8 cellular contexts compared by ENCODE assay signal in genomic region chr1:224733021-224733911, GRCh38.
DNase-seq lines count a peak whose midpoint lies in the region; ATAC-seq lines count a peak whose summit lies in the region.

No MANE protein-coding gene starts in this region.

- no peak overlapping the region for H3K27ac ChIP-seq in mesenchymal stem cell (ENCODE audit: low read length, poor library complexity, severe bottlenecking)

- peak overlapping the region; percentile 32 for H4K8ac ChIP-seq in mesenchymal stem cell (ENCODE audit: low read length)

- peak overlapping the region in 1 of 2 experiments; percentile 75 for H2BK12ac ChIP-seq in mesenchymal stem cell (ENCODE audit: low read length in 2 of 2)

- peak; percentile 60 for DNase-seq in AG20443 (ENCODE audit: low spot score)
- peak; percentile 70 for DNase-seq in SW480 (ENCODE audit: low spot score)
- DNase-seq in mesenchymal stem cell, result peak; percentile 78
- DNase-seq in GF-D8 (lab: John Stamatoyannopoulos, UW), result no peak
- DNase-seq in activated CD8-positive, alpha-beta T cell treated with anti-CD3 and anti-CD28 coated beads, Interleukin-2, amount 10 ng/mL, durations not matched to agents 7 days and 5 days, result no peak
- no peak for DNase-seq in amygdala (lab: John Stamatoyannopoulos, UW)

- CTCF ChIA-PET in activated CD8-positive, alpha-beta T cell treated with anti-CD3 and anti-CD28 coated beads, Interleukin-2, amount 10 ng/mL, durations not matched to agents 7 days and 5 days (lab: Charles Lee), result no interaction called here

- no peaks in the 10 kb centered on the region for H3K27me3 ChIP-seq in mesenchymal stem cell (ENCODE audit: control insufficient read depth in 1 of 2, insufficient read depth in 1 of 2, low read length in 2 of 2)

- no peak overlapping the region for H3K4me3 ChIP-seq in mesenchymal stem cell (ENCODE audit: insufficient read depth in 1 of 2, low read depth in 1 of 2, low read length in 2 of 2)

- H3K9ac ChIP-seq in mesenchymal stem cell (ENCODE audit: low read length), result peak overlapping the region; percentile 57

- no peak overlapping the region for H2AK5ac ChIP-seq in mesenchymal stem cell (ENCODE audit: low read length, severe bottlenecking)

- H3K4ac ChIP-seq in mesenchymal stem cell (ENCODE audit: low read depth in 1 of 2, low read length in 2 of 2), result peak overlapping the region in 1 of 2 experiments; percentile 42

- no peak overlapping the region for H3K4me3 Mint-ChIP-seq in activated CD8-positive, alpha-beta T cell treated with anti-CD3 and anti-CD28 coated beads, Interleukin-2, amount 10 ng/mL, durations not matched to agents 7 days and 5 days

- H2BK120ac ChIP-seq in mesenchymal stem cell (ENCODE audit: low read depth, low read length), result peak overlapping the region; percentile 29

- peaks cover 24% of the 10 kb centered on the region for H3K4me1 Mint-ChIP-seq in activated CD8-positive, alpha-beta T cell treated with anti-CD3 and anti-CD28 coated beads, Interleukin-2, amount 10 ng/mL, durations not matched to agents 7 days and 5 days (ENCODE audit: low read depth)

- ATAC-seq in GM19025 (IDR thresholded peaks at IDR 0.05; ENCODE audit: low read depth, unreplicated experiment) (peak; percentile 66), HG03103 (IDR thresholded peaks at IDR 0.05; ENCODE audit: low read depth, unreplicated experiment) (peak; percentile 39)
- ATAC-seq in activated CD8-positive, alpha-beta T cell treated with anti-CD3 and anti-CD28 coated beads, Interleukin-2, amount 10 ng/mL, durations not matched to agents 7 days and 5 days, result no peak

- peak overlapping the region; percentile 70 to 71 for H3K18ac ChIP-seq in mesenchymal stem cell (ENCODE audit: low read depth in 1 of 2, low read length in 2 of 2)

- H3K23ac ChIP-seq in mesenchymal stem cell (ENCODE audit: low read length in 2 of 2), result no peak overlapping the region

- H3K9me3 Mint-ChIP-seq in activated CD8-positive, alpha-beta T cell treated with anti-CD3 and anti-CD28 coated beads, Interleukin-2, amount 10 ng/mL, durations not matched to agents 7 days and 5 days (ENCODE audit: insufficient read depth), result no peaks in the 10 kb centered on the region

- H3K4me2 ChIP-seq in mesenchymal stem cell (ENCODE audit: low read length, poor library complexity, severe bottlenecking), result no peak overlapping the region

- H3K27ac Mint-ChIP-seq in activated CD8-positive, alpha-beta T cell treated with anti-CD3 and anti-CD28 coated beads, Interleukin-2, amount 10 ng/mL, durations not matched to agents 7 days and 5 days, result no peak overlapping the region

- no peak overlapping the region for H2BK5ac ChIP-seq in mesenchymal stem cell (ENCODE audit: low read depth, low read length, poor library complexity, severe bottlenecking)

- H3K79me1 ChIP-seq in mesenchymal stem cell (replicated peaks; ENCODE audit: low read length, poor library complexity, severe bottlenecking), result peaks cover 8% of the 10 kb centered on the region

- H3K36me3 ChIP-seq in mesenchymal stem cell (ENCODE audit: control insufficient read depth in 1 of 2, insufficient read depth in 2 of 2, low read depth in 1 of 2, low read length in 2 of 2), result peaks cover 26 to 80% of the 10 kb centered on the region in 2 experiments

- no peak overlapping the region for H2BK15ac ChIP-seq in mesenchymal stem cell (ENCODE audit: low read depth, poor library complexity, severe bottlenecking)

- H3K9me3 ChIP-seq in mesenchymal stem cell (ENCODE audit: control insufficient read depth, low read length), result no peaks in the 10 kb centered on the region

- H2AFZ ChIP-seq in mesenchymal stem cell (ENCODE audit: low read depth, low read length), result no peak overlapping the region

- WGBS in mesenchymal stem cell, result 39% methylated on average over 12 of the region's 12 CpGs

- peaks cover 8% of the 10 kb centered on the region for H3K4me1 ChIP-seq in mesenchymal stem cell (ENCODE audit: control insufficient read depth, insufficient read depth, low read depth, low read length)

- H4K91ac ChIP-seq in mesenchymal stem cell (ENCODE audit: low read length), result peak overlapping the region; percentile 28

- H3K14ac ChIP-seq in mesenchymal stem cell (ENCODE audit: low read length in 2 of 2), result no peak overlapping the region

- no peaks in the 10 kb centered on the region for H3K36me3 Mint-ChIP-seq in activated CD8-positive, alpha-beta T cell treated with anti-CD3 and anti-CD28 coated beads, Interleukin-2, amount 10 ng/mL, durations not matched to agents 7 days and 5 days (ENCODE audit: low read depth)

- POLR2A ChIA-PET in activated CD8-positive, alpha-beta T cell treated with anti-CD3 and anti-CD28 coated beads, Interleukin-2, amount 10 ng/mL, durations not matched to agents 7 days and 5 days (lab: Charles Lee), result no interaction called here

- H3K27me3 Mint-ChIP-seq in activated CD8-positive, alpha-beta T cell treated with anti-CD3 and anti-CD28 coated beads, Interleukin-2, amount 10 ng/mL, durations not matched to agents 7 days and 5 days (ENCODE audit: low read depth), result peaks cover 4% of the 10 kb centered on the region

Comparison
In these comparisons a context has a peak if more than half of its experiments do, and no peak if none do; other contexts are left out.
1. DNase-seq: peak in AG20443 (single experiment), SW480 (single experiment) and mesenchymal stem cell (single experiment); none in GF-D8 (single experiment), activated CD8-positive, alpha-beta T cell treated with anti-CD3 and anti-CD28 coated beads, Interleukin-2, amount 10 ng/mL, durations not matched to agents 7 days and 5 days (single experiment) and amygdala (0 of 56).